8 cellular contexts compared by ENCODE assay signal in the genomic region with DNA sequence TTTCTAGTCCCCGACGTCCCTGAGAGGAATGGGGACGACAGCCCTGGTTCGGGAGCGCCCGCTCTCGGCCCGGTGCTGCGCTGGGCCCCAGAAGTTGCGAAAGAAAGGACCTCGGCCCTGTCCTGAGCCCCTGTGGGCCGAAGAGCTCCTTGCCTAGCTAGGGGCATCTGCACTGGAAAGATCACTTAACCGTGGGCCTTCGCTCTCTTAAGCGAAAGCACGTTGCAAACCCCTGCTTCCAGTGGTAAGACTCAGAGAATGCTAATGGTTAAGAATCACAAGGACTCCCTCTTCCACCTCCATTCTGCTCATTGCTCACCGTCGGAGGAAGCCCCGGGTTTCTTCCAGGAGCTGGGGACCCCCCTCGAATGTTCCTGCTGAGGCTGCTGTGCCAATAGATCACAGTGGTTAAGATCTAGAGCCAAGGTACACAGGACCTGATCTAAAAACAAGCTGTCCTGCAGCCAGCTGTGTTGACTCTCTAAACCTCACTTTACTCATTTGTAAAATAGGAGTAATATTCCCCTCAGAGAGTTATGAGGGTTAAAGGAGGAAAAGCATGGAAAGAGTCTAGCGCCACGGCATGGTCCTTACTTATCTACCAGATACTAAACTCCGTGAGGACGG. TPM values are rescaled to one million over a fixed set of nuclear protein-coding genes. Genes with fewer than 3 reads are reported as not detected.
DNase-seq lines count a peak whose midpoint lies in the region; ATAC-seq and TF ChIP-seq lines count a peak whose summit lies in the region.

No MANE protein-coding gene starts in this region.

- intact Hi-C loops in A673 (cut with micrococcal nuclease; ENCODE audit: unreplicated experiment): no loop called here

- H3K4me1 ChIP-seq in A673 (ENCODE audit: insufficient read depth, low read length, poor library complexity, severe bottlenecking): peaks cover 8% of the 10 kb centered on the region

- no peaks in the 10 kb centered on the region for H3K27me3 ChIP-seq in A673 (replicated peaks; ENCODE audit: insufficient read depth, low read depth, low read length, poor library complexity)

- peak overlapping the region; percentile 88 for H3K27ac ChIP-seq in A673 (ENCODE audit: low read depth, low read length, poor library complexity, severe bottlenecking)

- no TSS peak for BruUV-seq in A673 (replicated peaks; lab: Mats Ljungman, UMichigan)

- POLR2A ChIA-PET in A673 (lab: Charles Lee; ENCODE audit: low non-redundant PET): no interaction called here

- CTCF ChIA-PET in A673 (lab: Charles Lee): no interaction called here

- peaks cover 3% of the 10 kb centered on the region for H3K36me3 Mint-ChIP-seq in T-helper 17 cell (ENCODE audit: low read depth)

- H3K4me3 Mint-ChIP-seq in T-helper 17 cell: peak overlapping the region; percentile 93

- no peaks in the 10 kb centered on the region for H3K36me3 ChIP-seq in A673 (ENCODE audit: insufficient read depth, low read length, poor library complexity, severe bottlenecking)

- DNase-seq in A673 (ENCODE audit: low spot score): no peak
- no peak for DNase-seq in T-helper 17 cell
- peak; percentile 43 for DNase-seq in fibroblast of villous mesenchyme (ENCODE audit: low read depth)
- DNase-seq in skeletal muscle cell (ENCODE audit: low read depth): no peak
- DNase-seq in NCI-H1417 treated with DMSO at 0.1 percent for 48 hours (lab: John Stamatoyannopoulos, UW): no peak
- no peak for DNase-seq in stimulated activated CD4-positive, alpha-beta T cell treated with anti-CD3 and anti-CD28 coated beads, Interleukin-1b, Interleukin-23, amount 100 ng/mL, for 48 hours
- DNase-seq in NCI-H1930 (lab: John Stamatoyannopoulos, UW): no peak

- H3K27ac Mint-ChIP-seq in T-helper 17 cell: peak overlapping the region; percentile 71

- ATAC-seq in GM19467 (IDR thresholded peaks at IDR 0.05; ENCODE audit: unreplicated experiment): peak; percentile 36
- no peak for ATAC-seq in T-helper 17 cell

- H3K4me1 Mint-ChIP-seq in T-helper 17 cell: peaks cover 21% of the 10 kb centered on the region

- peak overlapping the region; percentile 97 for H3K4me3 ChIP-seq in A673 (ENCODE audit: low read depth, low read length, poor library complexity, severe bottlenecking)
- peak overlapping the region; percentile 92 for H3K4me3 ChIP-seq in fibroblast of villous mesenchyme (ENCODE audit: low read depth, low read length)
- peak overlapping the region; percentile 89 for H3K4me3 ChIP-seq in skeletal muscle cell (ENCODE audit: low read depth, low read length)

- H3K27me3 Mint-ChIP-seq in T-helper 17 cell: no peaks in the 10 kb centered on the region

- H3K9me3 ChIP-seq in A673 (ENCODE audit: low read depth, low read length, poor library complexity, severe bottlenecking) (no peaks in the 10 kb centered on the region), T-helper 17 cell (ENCODE audit: control insufficient read depth, low read length, poor library complexity, severe bottlenecking) (no peaks in the 10 kb centered on the region)

- TF ChIP-seq CTCF in A673 (conservative IDR thresholded peaks at IDR 0.05; ENCODE audit: low read depth, low read length) (no peak), fibroblast of villous mesenchyme (IDR thresholded peaks at IDR 0.05; ENCODE audit: insufficient read depth, low read depth, low read length) (no peak)

RNA-seq across cellular contexts. Expression of a gene that starts 0.7 kb away (rescaled TPM):
- total RNA-seq in A673 (2021) (65.2 and 76.2 TPM in 2 replicates), T-helper 17 cell (10 to 100 TPM; 59.3 to 75.1 TPM), fibroblast of villous mesenchyme (85.0 and 138 TPM in 2 replicates)

RNA-seq across cellular contexts. Expression of a gene that starts 12.3 kb away (rescaled TPM):
- total RNA-seq in A673 (2021) (4.1 and 7.5 TPM in 2 replicates), T-helper 17 cell (10 to 100 TPM; 17.1 to 21.2 TPM), fibroblast of villous mesenchyme (5.5 and 5.6 TPM in 2 replicates)
